In genomic region chr2:130181880-130182682, GRCh38 we compare ENCODE assay signal across 8 cellular contexts. TPM values are rescaled to one million over a fixed set of nuclear protein-coding genes. Genes with fewer than 3 reads are reported as not detected.
DNase-seq lines count a peak whose midpoint lies in the region; ATAC-seq, FAIRE-seq and TF ChIP-seq lines count a peak whose summit lies in the region.
"Not testable (repeated sequence)": the region's sequence is repeated elsewhere in the genome, so short reads cannot be mapped to it uniquely, and the experiment has no call there.

MZT2B (plus strand) TSS chr2:130182262; CDS start chr2:130182283, 21 bp downstream.

- in situ Hi-C loops in HepG2 (cut with HindIII; ENCODE audit: extremely low pct_ligation_motif_present, low pct_unique_long_range_greater_than_20kb) = loop anchor here (5.0 to 25.0 kb wide), 2 partner anchors 150 to 1305 kb away; partner anchors contain the start of genes MZT2A and TUBA3D

- not testable (repeated sequence) for H4K20me1 ChIP-seq in HepG2 (ENCODE audit: insufficient read depth, low read length)

- peak within 1 kb of the TSS; percentile 92 for H3K27ac ChIP-seq in HepG2 (ENCODE audit: extremely low read length, insufficient read depth, low read length)

- H3K4me3 ChIP-seq in HepG2 (replicated peaks in 1 of 3; ENCODE audit: insufficient read depth in 1 of 3, low read depth in 2 of 3, low read length in 3 of 3) = peak within 1 kb of the TSS; percentile 97 to 99 (median 99)

- TF ChIP-seq EP300 in HepG2 (IDR thresholded peaks at IDR 0.05; ENCODE audit: low read depth in 2 of 2, low read length in 2 of 2); HepG2 (CRISPR knock-in tag; IDR thresholded peaks at IDR 0.05; ENCODE audit: borderline replicate concordance): not testable (repeated sequence)

- not testable (repeated sequence) for BruUV-seq in HepG2 (replicated peaks; lab: Mats Ljungman, UMichigan)

- H3K27me3 ChIP-seq in HepG2 (ENCODE audit: control insufficient read depth in 1 of 2, insufficient read depth in 2 of 2, low read length in 2 of 2) = not testable (repeated sequence)

- H3K36me3 ChIP-seq in HepG2 (replicated peaks in 1 of 2; ENCODE audit: control insufficient read depth in 1 of 2, insufficient read depth in 2 of 2, low read length in 2 of 2) = peaks cover 5 to 14% of the 10 kb centered on the region in 2 experiments; a peak in 3 of 5 replicates

- not testable (repeated sequence) for H3K9me3 Mint-ChIP-seq in dendritic cell treated with granulocyte-macrophage colony-stimulating factor and Interleukin-4, amounts not matched to agents 40 ng/mL and 50 ng/mL, for 4 days

- H3K9me3 ChIP-seq in HepG2 (ENCODE audit: low read length) = not testable (repeated sequence)

- H3K36me3 Mint-ChIP-seq in dendritic cell treated with granulocyte-macrophage colony-stimulating factor and Interleukin-4, amounts not matched to agents 40 ng/mL and 50 ng/mL, for 4 days (ENCODE audit: low read depth) = peaks cover 33% of the 10 kb centered on the region

- H3K4me1 Mint-ChIP-seq in dendritic cell treated with granulocyte-macrophage colony-stimulating factor and Interleukin-4, amounts not matched to agents 40 ng/mL and 50 ng/mL, for 4 days (ENCODE audit: low read depth) = peaks cover 38% of the 10 kb centered on the region

- H3K79me2 ChIP-seq in HepG2 (ENCODE audit: insufficient read depth, low read length) = peaks cover 65% of the 10 kb centered on the region

- TF ChIP-seq RAD21 in HepG2 (CRISPR knock-in tag; IDR thresholded peaks at IDR 0.05) = peak; percentile 88

- TF ChIP-seq POLR2A in HepG2 (IDR thresholded peaks at IDR 0.05; ENCODE audit: insufficient read depth in 1 of 2, low read depth in 2 of 2, low read length in 2 of 2) = peak; percentile 73 to 83

- CTCF ChIA-PET in HepG2 (lab: Yijun Ruan, JAX; ENCODE audit: low intra/inter-chr PET ratio, low total read pairs) = interaction anchor here (1.6 to 1.8 kb wide), 2 partner anchors 146 to 151 kb away, joined by 5 to 19 read pairs; no protein-coding TSS in a partner anchor

- WGBS in HepG2 (ENCODE audit: low lambda C conversion rate) = 1% methylated on average over 19 of the region's 86 CpGs

- peak; percentile 76 for ATAC-seq in GM19372 (IDR thresholded peaks at IDR 0.05; ENCODE audit: low read depth, unreplicated experiment)
- peak; percentile 80 for ATAC-seq in HG03521 (IDR thresholded peaks at IDR 0.05; ENCODE audit: unreplicated experiment)
- ATAC-seq in HepG2 = peak; percentile 86

- not testable (repeated sequence) for FAIRE-seq in HepG2 (lab: Jason Lieb, UNC)

- POLR2A ChIA-PET in HepG2 (lab: Yijun Ruan, JAX) = interaction anchor here (0.7 to 1.8 kb wide), 11 partner anchors 12 to 173 kb away, joined by 3 to 32 read pairs (median 4); partner anchors contain the start of genes IMP4 and PTPN18

- peak; percentile 93 for DNase-seq in CD1c-positive myeloid dendritic cell (ENCODE audit: extremely low spot score)
- DNase-seq in NCI-H69 (lab: John Stamatoyannopoulos, UW) = peak; percentile 87
- peak; percentile 87 for DNase-seq in activated CD4-positive, alpha-beta T cell treated with anti-CD3 and anti-CD28 coated beads, Interleukin-2, amount 50 U/mL, for 1 hour
- peak; percentile 87 for DNase-seq in HepG2 (ENCODE audit: low spot score)
- peak; percentile 92 for DNase-seq in stimulated activated CD4-positive, alpha-beta T cell treated with anti-CD3 and anti-CD28 coated beads, Interleukin-4, amount 100 ng/mL, for 1 hour

- H3K9ac ChIP-seq in HepG2 (ENCODE audit: insufficient read depth, low read depth, low read length) = peak within 1 kb of the TSS; percentile 99

- peak within 1 kb of the TSS; percentile 86 for H3K4me2 ChIP-seq in HepG2 (ENCODE audit: low read depth, low read length)

- intact Hi-C loops in dendritic cell treated with granulocyte-macrophage colony-stimulating factor and Interleukin-4, amounts not matched to agents 40 ng/mL and 50 ng/mL, for 4 days (cut with micrococcal nuclease) = loop anchor here (1.0 to 5.0 kb wide), 2 partner anchors 160 to 175 kb away; partner anchors contain the start of genes IMP4 and PTPN18
- intact Hi-C loops in HepG2 (cut with micrococcal nuclease; ENCODE audit: unreplicated experiment) = loop anchor here (1.0 kb wide), 1 partner anchor 155 kb away; no protein-coding TSS in a partner anchor

- peaks cover 35% of the 10 kb centered on the region for H3K4me1 ChIP-seq in HepG2 (ENCODE audit: insufficient read depth, low read length)

- peak within 1 kb of the TSS; percentile 90 for H3K4me3 Mint-ChIP-seq in dendritic cell treated with granulocyte-macrophage colony-stimulating factor and Interleukin-4, amounts not matched to agents 40 ng/mL and 50 ng/mL, for 4 days

- peak within 1 kb of the TSS; percentile 90 for H3K27ac Mint-ChIP-seq in dendritic cell treated with granulocyte-macrophage colony-stimulating factor and Interleukin-4, amounts not matched to agents 40 ng/mL and 50 ng/mL, for 4 days

- peak; percentile 81 for TF ChIP-seq CTCF in HepG2 (CRISPR knock-in tag; IDR thresholded peaks at IDR 0.05)

- H2AFZ ChIP-seq in HepG2 (ENCODE audit: low read length) = not testable (repeated sequence)

- not testable (repeated sequence) for H3K27me3 Mint-ChIP-seq in dendritic cell treated with granulocyte-macrophage colony-stimulating factor and Interleukin-4, amounts not matched to agents 40 ng/mL and 50 ng/mL, for 4 days

TF ChIP-seq in HepG2, 621 proteins besides CTCF, POLR2A, EP300 and RAD21 (continues in another document):
- TF ChIP-seq NCOA2 (CRISPR knock-in tag; IDR thresholded peaks at IDR 0.05) (peak; percentile 32; the same call in 1 of the 2 replicates), ZKSCAN8 (CRISPR knock-in tag; IDR thresholded peaks at IDR 0.05; ENCODE audit: borderline replicate concordance) (peak; percentile 99), ZNF563 (CRISPR knock-in tag; IDR thresholded peaks at IDR 0.05) (peak; percentile 77; the same call in 1 of the 2 replicates), POLR2G (IDR thresholded peaks at IDR 0.05; ENCODE audit: low read depth, low read length) (peak; percentile 94), BORCS8-MEF2B (CRISPR knock-in tag; IDR thresholded peaks at IDR 0.05) (peak; percentile 33; the same call in 1 of the 2 replicates), PHF8 (CRISPR knock-in tag; IDR thresholded peaks at IDR 0.05) (peak; percentile 77), NKX3-1 (CRISPR knock-in tag; IDR thresholded peaks at IDR 0.05) (peak; percentile 45; the same call in 1 of the 2 replicates), RXRB (CRISPR knock-in tag; IDR thresholded peaks at IDR 0.05; ENCODE audit: borderline replicate concordance) (0 out of 2 replicates have a peak, but pooled peaks have one; percentile 24), MXI1 (IDR thresholded peaks at IDR 0.05; ENCODE audit: borderline replicate concordance, low read depth, low read length) (peak; percentile 66; the same call in 1 of the 3 replicates), ATF6 (CRISPR knock-in tag; conservative IDR thresholded peaks at IDR 0.05) (0 out of 2 replicates have a peak, but pooled peaks have one; percentile 49), TARDBP (CRISPR knock-in tag; IDR thresholded peaks at IDR 0.05) (peak; percentile 67), IRX3 (CRISPR knock-in tag; IDR thresholded peaks at IDR 0.05; ENCODE audit: borderline replicate concordance, low read depth) (0 out of 2 replicates have a peak, but pooled peaks have one; percentile 29)

RNA-seq across cellular contexts. Expression of gene MZT2B, which starts in this region (rescaled TPM):
- 308 and 410 TPM in 2 replicates for total RNA-seq in HepG2 (2016; rRNA removed; fragmentation: Illumina TruSeq; extraction: Trizol)
- 664 and 798 TPM in 2 replicates for total RNA-seq in HepG2 (2016; cell fraction: cytosol; rRNA removed; fragmentation: Illumina TruSeq; extraction: Trizol; ENCODE audit: low read depth)
- 352 and 417 TPM in 2 replicates for total RNA-seq in HepG2 (2016; cell fraction: insoluble cytoplasmic fraction; rRNA removed; fragmentation: Illumina TruSeq; extraction: Trizol)
- 641 and 838 TPM in 2 replicates for total RNA-seq in HepG2 (2016; cell fraction: membrane; rRNA removed; fragmentation: Illumina TruSeq; extraction: Trizol)
- total RNA-seq in HepG2 (2016; cell fraction: nucleus; rRNA removed; fragmentation: Illumina TruSeq; extraction: Trizol) = 142 and 179 TPM in 2 replicates
- 244 and 253 TPM in 2 replicates for polyA plus RNA-seq in HepG2 (2011; rRNA removed)
- polyA plus RNA-seq in HepG2 (2011; cell fraction: cytosol; rRNA removed) = 121 and 325 TPM in 2 replicates
- polyA plus RNA-seq in HepG2 (2011; cell fraction: nucleus; rRNA removed) = 97.5 and 107 TPM in 2 replicates
- polyA plus RNA-seq in HepG2 (2012) = 208 and 248 TPM in 2 replicates
- polyA plus RNA-seq in HepG2 (2016; cell fraction: cytosol; fragmentation: Illumina TruSeq; extraction: Trizol; ENCODE audit: low read depth) = 676 and 762 TPM in 2 replicates
- polyA plus RNA-seq in HepG2 (2016; cell fraction: insoluble cytoplasmic fraction; fragmentation: Illumina TruSeq; extraction: Trizol; ENCODE audit: low read depth) = 300 and 324 TPM in 2 replicates
- polyA plus RNA-seq in HepG2 (2016; cell fraction: membrane; fragmentation: Illumina TruSeq; extraction: Trizol; ENCODE audit: low read depth) = 541 and 609 TPM in 2 replicates
- polyA plus RNA-seq in HepG2 (2016; cell fraction: nucleus; fragmentation: Illumina TruSeq; extraction: Trizol; ENCODE audit: insufficient read depth, low read depth) = 261 and 270 TPM in 2 replicates
- polyA minus RNA-seq in HepG2 (2011; rRNA and poly(A)+ RNA removed; ENCODE audit: low replicate concordance) = 12.3 and 45.2 TPM in 2 replicates
- polyA minus RNA-seq in HepG2 (2011; cell fraction: cytosol; rRNA and poly(A)+ RNA removed) = 53.2 and 58.8 TPM in 2 replicates
- 20.9 and 25.2 TPM in 2 replicates for polyA minus RNA-seq in HepG2 (2011; cell fraction: nucleus; rRNA and poly(A)+ RNA removed)

Comparison
In these comparisons a context has a peak if more than half of its experiments do, and no peak if none do; other contexts are left out.
1. Peak in every context shown above with its lines: DNase-seq, ATAC-seq, H3K4me3 ChIP-seq and H3K27ac ChIP-seq.